ENCODE assay signal across 14 cellular contexts in genomic region chr7:47045169-47045568, GRCh38.
DNase-seq lines count a peak whose midpoint lies in the region; ATAC-seq and TF ChIP-seq lines count a peak whose summit lies in the region.
"Had no signal": no experiment of that assay in that cellular context is flagged by ENCODE, and none has a peak within 500 bp of the region (broad histone marks: within the 10 kb centered on the region; RNA-seq: fewer than 3 reads in every experiment).

No MANE protein-coding gene starts in this region.

- H3K9me3 Mint-ChIP-seq in glutamatergic neuron (ENCODE audit: unreplicated experiment): no peaks in the 10 kb centered on the region
- H3K9me3 Mint-ChIP-seq: CD8-positive, alpha-beta T cell had no signal

- H3K9me3 ChIP-seq in muscle layer of colon (ENCODE audit: low read length) (no peaks in the 10 kb centered on the region), subcutaneous abdominal adipose tissue (ENCODE audit: control insufficient read depth in 5 of 5, low read length in 5 of 5) (no peaks in the 10 kb centered on the region)
- H3K9me3 ChIP-seq: left lung had no signal

- H3K27ac ChIP-seq in muscle layer of colon (ENCODE audit: low read depth, low read length): peak overlapping the region; percentile 21
- H3K27ac ChIP-seq in subcutaneous abdominal adipose tissue (ENCODE audit: low read depth, low read length): peak overlapping the region; percentile 38

- no peak for ATAC-seq in HG03432 (IDR thresholded peaks at IDR 0.05; ENCODE audit: unreplicated experiment)
- ATAC-seq: CD8-positive, alpha-beta T cell; left lung had no signal

- no peaks in the 10 kb centered on the region for H3K36me3 ChIP-seq in muscle layer of colon (ENCODE audit: insufficient read depth, low read length)
- H3K36me3 ChIP-seq in subcutaneous abdominal adipose tissue (ENCODE audit: control insufficient read depth in 5 of 5, insufficient read depth in 5 of 5, low read length in 5 of 5): no peaks in the 10 kb centered on the region
- H3K36me3 ChIP-seq: left lung had no signal

- H3K27me3 Mint-ChIP-seq in glutamatergic neuron (ENCODE audit: unreplicated experiment): peaks cover 1% of the 10 kb centered on the region

- TF ChIP-seq CTCF in glutamatergic neuron (IDR thresholded peaks at IDR 0.05; ENCODE audit: partially characterized antibody, unreplicated experiment): no peak

- H3K27me3 ChIP-seq in muscle layer of colon (ENCODE audit: control insufficient read depth in 1 of 2, insufficient read depth in 2 of 2, low read length in 2 of 2) (no peaks in the 10 kb centered on the region), subcutaneous abdominal adipose tissue (ENCODE audit: control insufficient read depth in 5 of 5, insufficient read depth in 4 of 5, low read length in 5 of 5) (no peaks in the 10 kb centered on the region)
- H3K27me3 ChIP-seq: left lung had no signal

- H3K9ac ChIP-seq in muscle layer of colon (ENCODE audit: low read length) (no peak overlapping the region), subcutaneous abdominal adipose tissue (ENCODE audit: low read length in 5 of 5) (no peak overlapping the region)

- H3K4me3 ChIP-seq in muscle layer of colon (ENCODE audit: low read depth in 1 of 2, low read length in 2 of 2): no peak overlapping the region
- H3K4me3 ChIP-seq in subcutaneous abdominal adipose tissue (ENCODE audit: low read depth in 1 of 5, low read length in 5 of 5): no peak overlapping the region
- H3K4me3 ChIP-seq: left lung had no signal

- H3K4me3 Mint-ChIP-seq in glutamatergic neuron (ENCODE audit: unreplicated experiment): no peak overlapping the region
- H3K4me3 Mint-ChIP-seq: CD8-positive, alpha-beta T cell had no signal

- H3K4me1 ChIP-seq in muscle layer of colon (ENCODE audit: insufficient read depth, low read length) (peaks cover 20% of the 10 kb centered on the region), subcutaneous abdominal adipose tissue (ENCODE audit: control insufficient read depth in 5 of 5, insufficient read depth in 5 of 5, low read length in 5 of 5) (peaks cover 6 to 53% (median 36%) of the 10 kb centered on the region in 5 donors)

- H3K27ac Mint-ChIP-seq in glutamatergic neuron (ENCODE audit: unreplicated experiment): peak overlapping the region; percentile 80
- H3K27ac Mint-ChIP-seq: CD8-positive, alpha-beta T cell had no signal

- H3K36me3 Mint-ChIP-seq in glutamatergic neuron (ENCODE audit: unreplicated experiment): peaks cover 4% of the 10 kb centered on the region
- H3K36me3 Mint-ChIP-seq: CD8-positive, alpha-beta T cell had no signal

- DNase-seq in NCI-H82 (lab: John Stamatoyannopoulos, UW) (peak; percentile 64), glutamatergic neuron (no peak), NCI-H128 (lab: John Stamatoyannopoulos, UW; ENCODE audit: unreplicated experiment) (no peak), NCI-H446 treated with DMSO at 0.1 percent for 48 hours (lab: John Stamatoyannopoulos, UW) (no peak)
- DNase-seq in activated naive CD4-positive, alpha-beta T cell (lab: John Stamatoyannopoulos, UW): no peak
- DNase-seq: activated naive CD4-positive, alpha-beta T cell treated with Interleukin-2 at 50 U/mL for 16 hours; CD8-positive, alpha-beta T cell; GDM1; left lung; NCI-H2171 treated with DMSO at 0.1 percent for 48 hours; occipital lobe had no signal

- peaks cover 25% of the 10 kb centered on the region for H3K4me1 Mint-ChIP-seq in glutamatergic neuron (ENCODE audit: low read depth, unreplicated experiment)
